ENCODE assay signal across 25 cellular contexts in the genomic region with DNA sequence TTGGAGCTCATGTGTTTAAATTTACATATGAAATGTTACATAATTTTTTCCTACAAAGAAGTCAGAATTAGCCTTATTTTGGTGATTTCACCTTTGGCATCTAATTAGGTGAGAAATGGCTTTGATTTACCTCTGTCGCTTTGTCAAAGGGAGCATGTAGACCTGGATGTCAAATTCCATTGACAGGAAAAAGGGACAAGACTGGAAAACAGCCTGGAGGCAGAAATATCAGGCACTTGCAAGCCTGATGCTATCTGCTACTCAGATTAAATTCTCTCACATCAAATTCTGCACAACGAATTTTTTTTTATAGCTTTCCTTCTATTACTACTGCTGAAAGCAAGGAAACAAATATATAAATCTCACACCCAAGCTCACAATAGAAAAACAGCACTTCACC. TPM values are rescaled to one million over a fixed set of nuclear protein-coding genes. Genes with fewer than 3 reads are reported as not detected.
"Had no signal": no experiment of that assay in that cellular context is flagged by ENCODE, and none has a peak within 500 bp of the region (broad histone marks: within the 10 kb centered on the region; RNA-seq: fewer than 3 reads in every experiment).

No MANE protein-coding gene starts in this region.

- ATAC-seq: stimulated activated effector memory CD8-positive, alpha-beta T cell treated with anti-CD3 and anti-CD28 coated beads, Interleukin-12 subunit alpha, Interleukin-12 subunit beta, amount 100 ng/mL, for 72 hours; stimulated activated memory B cell treated with anti-CD40 and anti-IgM and Interleukin-4, amounts not matched to agents 10 μg/mL and 1 μg/mL and 100 μg/mL, for 72 hours; stimulated activated naive B cell treated with anti-CD40 and anti-IgM and Interleukin-4, amounts not matched to agents 10 μg/mL and 1 μg/mL and 100 μg/mL, for 72 hours; stimulated activated naive CD8-positive, alpha-beta T cell treated with anti-CD3 and anti-CD28 coated beads, Interleukin-15, amount 100 ng/mL, for 72 hours; stimulated activated naive CD8-positive, alpha-beta T cell treated with anti-CD3 and anti-CD28 coated beads, Interleukin-15, Interleukin-2, amounts not matched to agents 100 U/mL and 50 U/mL, for 24 hours; upper lobe of right lung had no signal

- H3K4me3 ChIP-seq: stomach, suprapubic skin, testis, thoracic aorta, thyroid gland, tibial artery, tibial nerve, transverse colon, upper lobe of left lung, upper lobe of right lung, uterus, vagina had no signal

- H3K9me3 ChIP-seq: stomach, suprapubic skin, testis, thoracic aorta, thyroid gland, tibial artery, tibial nerve, transverse colon, upper lobe of left lung, upper lobe of right lung, uterus, vagina had no signal

- H3K27me3 ChIP-seq: stomach, suprapubic skin, testis, thyroid gland, tibial artery, tibial nerve, transverse colon, upper lobe of left lung, upper lobe of right lung, uterus, vagina had no signal

- H3K4me1 ChIP-seq: stomach, suprapubic skin, testis, thyroid gland, tibial artery, tibial nerve, transverse colon, upper lobe of left lung, upper lobe of right lung, uterus, vagina had no signal

- H3K36me3 ChIP-seq: stomach, suprapubic skin, thoracic aorta, thyroid gland, tibial artery, tibial nerve, transverse colon, upper lobe of left lung, upper lobe of right lung, uterus, vagina had no signal

- DNase-seq: stimulated activated CD4-positive, alpha-beta T cell treated with anti-CD3 and anti-CD28 coated beads, Interleukin-2, amount 100 ng/mL, for 48 hours; stimulated activated CD4-positive, alpha-beta T cell treated with anti-CD3 and anti-CD28 coated beads, Interleukin-4, amount 100 ng/mL, for 1 hour; stimulated activated CD4-positive, alpha-beta T cell treated with anti-CD3 and anti-CD28 coated beads, Interleukin-4, amount 100 ng/mL, for 24 hours; stimulated activated CD4-positive, alpha-beta T cell treated with anti-CD3 and anti-CD28 coated beads, Interleukin-4, amount 100 ng/mL, for 4 hours; stimulated activated CD8-positive, alpha-beta memory T cell treated with anti-CD3 and anti-CD28 coated beads, Interleukin-4, amount 100 ng/mL, for 48 hours; stimulated activated naive B cell treated with anti-CD40 and anti-IgM and Interleukin-4, amounts not matched to agents 10 μg/mL and 1 μg/mL and 100 μg/mL, for 72 hours; stimulated activated naive CD4-positive, alpha-beta T cell; stimulated activated naive CD4-positive, alpha-beta T cell treated with Interleukin-2 at 50 U/mL for 16 hours; stimulated activated naive CD8-positive, alpha-beta T cell treated with anti-CD3 and anti-CD28 coated beads, Interleukin-15, amount 100 ng/mL, for 72 hours; stimulated activated naive CD8-positive, alpha-beta T cell treated with anti-CD3 and anti-CD28 coated beads, Interleukin-15, Interleukin-2, amounts not matched to agents 100 U/mL and 50 U/mL, for 24 hours; stomach; substantia nigra; testis; thyroid gland; tibial artery; transverse colon; upper lobe of left lung; upper lobe of right lung; uterus had no signal

- H3K27ac ChIP-seq: stomach, suprapubic skin, testis, thoracic aorta, thyroid gland, tibial artery, tibial nerve, transverse colon, upper lobe of left lung, upper lobe of right lung, uterus, vagina had no signal

RNA-seq across cellular contexts. Expression of gene CTNND2, which starts 54.1 kb away (rescaled TPM):
- total RNA-seq: thoracic aorta had no signal
